15 cellular contexts compared by ENCODE assay signal in genomic region chr9:32523910-32524309, GRCh38. TPM values are rescaled to one million over a fixed set of nuclear protein-coding genes. Genes with fewer than 3 reads are reported as not detected.
DNase-seq lines count a peak whose midpoint lies in the region; ATAC-seq and TF ChIP-seq lines count a peak whose summit lies in the region.
"Had no signal": no experiment of that assay in that cellular context is flagged by ENCODE, and none has a peak within 500 bp of the region (broad histone marks: within the 10 kb centered on the region; RNA-seq: fewer than 3 reads in every experiment).

No MANE protein-coding gene starts in this region.

- no peak for DNase-seq in activated T-cell treated with anti-CD3 and anti-CD28 coated beads, Interleukin-2, amount 50 U/mL, for 72 hours
- DNase-seq in activated T-cell treated with anti-CD3 and anti-CD28 coated beads for 4 hours (no peak), T-helper 17 cell (no peak), fibroblast of lung (ENCODE audit: low read depth in 2 of 2) (no peak), psoas muscle (no peak), NCI-H146 treated with DMSO at 0.1 percent for 48 hours (lab: John Stamatoyannopoulos, UW; ENCODE audit: unreplicated experiment) (no peak)
- DNase-seq: COR-L47, NCI-H2029, NCI-H524 treated with DMSO at 0.1 percent for 48 hours, SHP77 treated with DMSO at 0.1 percent for 48 hours had no signal

- no peaks in the 10 kb centered on the region for H3K36me3 ChIP-seq in fibroblast of lung (ENCODE audit: control insufficient read depth, insufficient read depth, low read length)
- H3K36me3 ChIP-seq in psoas muscle (ENCODE audit: insufficient read depth in 1 of 2, low read depth in 1 of 2): no peaks in the 10 kb centered on the region
- H3K36me3 ChIP-seq: left lung, vagina had no signal

- peak overlapping the region; percentile 21 for H3K27ac Mint-ChIP-seq in activated T-cell treated with anti-CD3 and anti-CD28 coated beads, Interleukin-2, amount 50 U/mL, for 72 hours
- peak overlapping the region; percentile 98 for H3K27ac Mint-ChIP-seq in T-helper 17 cell

- H3K36me3 Mint-ChIP-seq in activated T-cell treated with anti-CD3 and anti-CD28 coated beads, Interleukin-2, amount 50 U/mL, for 72 hours (ENCODE audit: insufficient read depth in 2 of 2): peaks cover 8 to 14% of the 10 kb centered on the region in 2 donors
- H3K36me3 Mint-ChIP-seq in T-helper 17 cell (ENCODE audit: low read depth): peaks cover 5% of the 10 kb centered on the region

- no peaks in the 10 kb centered on the region for H3K27me3 Mint-ChIP-seq in activated T-cell treated with anti-CD3 and anti-CD28 coated beads, Interleukin-2, amount 50 U/mL, for 72 hours (ENCODE audit: low read depth)
- H3K27me3 Mint-ChIP-seq in T-helper 17 cell: no peaks in the 10 kb centered on the region

- H3K4me1 ChIP-seq in fibroblast of lung (ENCODE audit: control insufficient read depth, extremely low read depth, insufficient read depth, low read length): no peaks in the 10 kb centered on the region
- peaks cover 21% of the 10 kb centered on the region for H3K4me1 ChIP-seq in psoas muscle
- H3K4me1 ChIP-seq: parathyroid adenoma had no signal

- TF ChIP-seq CTCF in fibroblast of lung (conservative IDR thresholded peaks at IDR 0.05 in 1 of 2, IDR thresholded peaks at IDR 0.05 in 1 of 2; ENCODE audit: low read depth in 1 of 2, low read length in 2 of 2) (no peak), psoas muscle (IDR thresholded peaks at IDR 0.05) (no peak)

- peaks cover 47% of the 10 kb centered on the region for H3K4me1 Mint-ChIP-seq in activated T-cell treated with anti-CD3 and anti-CD28 coated beads, Interleukin-2, amount 50 U/mL, for 72 hours (ENCODE audit: low read depth)
- peaks cover 44% of the 10 kb centered on the region for H3K4me1 Mint-ChIP-seq in T-helper 17 cell

- H3K79me2 ChIP-seq in fibroblast of lung (ENCODE audit: control insufficient read depth, insufficient read depth, low read length): peaks cover 14% of the 10 kb centered on the region

- no peaks in the 10 kb centered on the region for H4K20me1 ChIP-seq in fibroblast of lung (ENCODE audit: control insufficient read depth, extremely low read depth, insufficient read depth, low read length)

- H3K4me3 ChIP-seq in fibroblast of lung (replicated peaks in 1 of 4; ENCODE audit: control extremely low read depth in 1 of 4, insufficient read depth in 1 of 4, low read depth in 3 of 4, low read length in 4 of 4) (no peak overlapping the region), psoas muscle (peak overlapping the region; percentile 8)

- H3K4me2 ChIP-seq in fibroblast of lung (ENCODE audit: extremely low read depth, insufficient read depth, low read length): peak overlapping the region; percentile 8

- H3K27ac ChIP-seq in fibroblast of lung (ENCODE audit: insufficient read depth, low read length) (no peak overlapping the region), psoas muscle (no peak overlapping the region)
- H3K27ac ChIP-seq: left lung, parathyroid adenoma, vagina had no signal

- H3K9me3 Mint-ChIP-seq in activated T-cell treated with anti-CD3 and anti-CD28 coated beads, Interleukin-2, amount 50 U/mL, for 72 hours: peaks cover 2 to 7% of the 10 kb centered on the region in 2 donors

- H2AFZ ChIP-seq in fibroblast of lung (ENCODE audit: low read length): no peak overlapping the region
- H2AFZ ChIP-seq: parathyroid adenoma had no signal

- H3K27me3 ChIP-seq in fibroblast of lung (ENCODE audit: control insufficient read depth, insufficient read depth, low read length): no peaks in the 10 kb centered on the region
- no peaks in the 10 kb centered on the region for H3K27me3 ChIP-seq in psoas muscle (ENCODE audit: insufficient read depth in 3 of 3, low read length in 2 of 3)
- H3K27me3 ChIP-seq: left lung, vagina had no signal

- H3K4me3 Mint-ChIP-seq in activated T-cell treated with anti-CD3 and anti-CD28 coated beads, Interleukin-2, amount 50 U/mL, for 72 hours: peak overlapping the region in 1 of 2 donors; percentile 16
- H3K4me3 Mint-ChIP-seq in T-helper 17 cell: peak overlapping the region; percentile 22

- no peak overlapping the region for H3K9ac ChIP-seq in fibroblast of lung (ENCODE audit: insufficient read depth, low read length)
- H3K9ac ChIP-seq: parathyroid adenoma had no signal

- H3K9me3 ChIP-seq in T-helper 17 cell (ENCODE audit: control insufficient read depth, low read length, poor library complexity, severe bottlenecking) (no peaks in the 10 kb centered on the region), fibroblast of lung (ENCODE audit: control insufficient read depth, insufficient read depth, low read depth, low read length) (no peaks in the 10 kb centered on the region), psoas muscle (no peaks in the 10 kb centered on the region)
- H3K9me3 ChIP-seq: left lung, vagina had no signal

- no peak for ATAC-seq in activated T-cell treated with anti-CD3 and anti-CD28 coated beads, Interleukin-2, amount 50 U/mL, for 72 hours (replicated peaks in 1 of 2)
- no peak for ATAC-seq in T-helper 17 cell
- ATAC-seq in psoas muscle: no peak
- ATAC-seq in GM21619 (IDR thresholded peaks at IDR 0.05; ENCODE audit: unreplicated experiment): no peak
- no peak for ATAC-seq in HG02884 (IDR thresholded peaks at IDR 0.05; ENCODE audit: unreplicated experiment)
- ATAC-seq: left lung had no signal

- 24 to 58% (median 28%) methylated on average over 1 of the region's 1 CpG for WGBS in psoas muscle, 3 donors

- intact Hi-C loops in psoas muscle (cut with DNase I): no loop called here

RNA-seq across cellular contexts. Expression of gene RIGI, which starts 2.1 kb away (rescaled TPM):
- 1 to 10 TPM; 7.9 to 8.6 TPM for total RNA-seq in activated T-cell treated with anti-CD3 and anti-CD28 coated beads, Interleukin-2, amount 50 U/mL, for 72 hours
- 10 to 100 TPM in 1 of 2 donors, 1 to 10 TPM in 1; 8.4 to 13.5 TPM for total RNA-seq in T-helper 17 cell
- total RNA-seq in fibroblast of lung: 10.3 and 13.2 TPM in 2 replicates
- 6.7 and 8.8 TPM in 2 replicates for polyA plus RNA-seq in fibroblast of lung
- 5.4 and 6.0 TPM in 2 replicates for polyA plus RNA-seq in fibroblast of lung (2012)
- 0.47 TPM in 1 of 2 replicates, not detected in the other for polyA minus RNA-seq in fibroblast of lung (ENCODE audit: low replicate concordance)
- 1 to 10 TPM; 3.3 to 4.4 (median 3.7) TPM for total RNA-seq in psoas muscle
- polyA plus RNA-seq in psoas muscle: 1 to 10 TPM; 1.3 to 5.4 (median 1.4) TPM

RNA-seq across cellular contexts. Expression of gene SMIM27, which starts 28.2 kb away (rescaled TPM):
- total RNA-seq in activated T-cell treated with anti-CD3 and anti-CD28 coated beads, Interleukin-2, amount 50 U/mL, for 72 hours: 10 to 100 TPM; 54.4 to 63.5 TPM
- total RNA-seq in T-helper 17 cell (10 to 100 TPM; 24.1 to 24.3 TPM), fibroblast of lung (2.3 and 8.3 TPM in 2 replicates), psoas muscle (10 to 100 TPM; 11.7 to 21.6 (median 16.1) TPM)
- polyA plus RNA-seq in fibroblast of lung (2.7 and 2.8 TPM in 2 replicates), psoas muscle (1 to 10 TPM; 4.5 to 9.3 (median 8.5) TPM)
- 21.5 and 25.1 TPM in 2 replicates for polyA plus RNA-seq in fibroblast of lung (2012)
- 6.0 and 15.2 TPM in 2 replicates for polyA minus RNA-seq in fibroblast of lung (ENCODE audit: low replicate concordance)
- total RNA-seq: vagina had no signal

RNA-seq across cellular contexts. Expression of gene TOPORS, which starts 28.5 kb away (rescaled TPM):
- 10 to 100 TPM; 12.8 to 13.8 TPM for total RNA-seq in activated T-cell treated with anti-CD3 and anti-CD28 coated beads, Interleukin-2, amount 50 U/mL, for 72 hours
- total RNA-seq in T-helper 17 cell: 10 to 100 TPM; 25.8 to 28.3 TPM
- total RNA-seq in fibroblast of lung: 32.0 and 33.1 TPM in 2 replicates
- 17.9 and 20.2 TPM in 2 replicates for polyA plus RNA-seq in fibroblast of lung
- polyA plus RNA-seq in fibroblast of lung (2012): 10.7 and 11.3 TPM in 2 replicates
- 4.4 and 7.3 TPM in 2 replicates for polyA minus RNA-seq in fibroblast of lung (ENCODE audit: low replicate concordance)
- total RNA-seq in psoas muscle: 10 to 100 TPM in 2 of 4 donors, 1 to 10 TPM in 2; 7.2 to 12.1 (median 9.1) TPM
- polyA plus RNA-seq in psoas muscle: 1 to 10 TPM; 6.2 to 9.8 (median 7.0) TPM

RNA-seq across cellular contexts. Expression of gene NDUFB6, which starts 49.0 kb away (rescaled TPM):
- 10 to 100 TPM; 29.2 to 31.7 TPM for total RNA-seq in activated T-cell treated with anti-CD3 and anti-CD28 coated beads, Interleukin-2, amount 50 U/mL, for 72 hours
- total RNA-seq in T-helper 17 cell (10 to 100 TPM; 11.1 to 14.2 TPM), fibroblast of lung (21.8 and 35.5 TPM in 2 replicates), psoas muscle (10 to 100 TPM; 59.6 to 75.4 (median 64.3) TPM)
- polyA plus RNA-seq in fibroblast of lung (60.9 and 82.2 TPM in 2 replicates), psoas muscle (10 to 100 TPM; 81.3 to 90.8 (median 88.5) TPM)
- polyA plus RNA-seq in fibroblast of lung (2012): 79.7 and 87.3 TPM in 2 replicates
- 4.4 and 5.6 TPM in 2 replicates for polyA minus RNA-seq in fibroblast of lung (ENCODE audit: low replicate concordance)
